1 cellular context compared by ENCODE assay signal in genomic region chr11:12083380-12083779, GRCh38.
TF ChIP-seq lines count a peak whose summit lies in the region.

No MANE protein-coding gene starts in this region.

TF ChIP-seq in H1, 55 proteins besides CTCF, POLR2A, EP300 and RAD21:
- TF ChIP-seq TBP (IDR thresholded peaks at IDR 0.05; ENCODE audit: low read depth, low read length) (no peak), SP2 (IDR thresholded peaks at IDR 0.05; ENCODE audit: low read length) (no peak), CREB1 (IDR thresholded peaks at IDR 0.05) (no peak), CEBPB (IDR thresholded peaks at IDR 0.05; ENCODE audit: low read depth, low read length) (no peak), USF2 (IDR thresholded peaks at IDR 0.05; ENCODE audit: low read length) (no peak), RXRA (IDR thresholded peaks at IDR 0.05; ENCODE audit: insufficient read depth, low read depth, low read length) (no peak), ATF3 (IDR thresholded peaks at IDR 0.05; ENCODE audit: insufficient read depth, low read depth, low read length) (no peak), RFX5 (IDR thresholded peaks at IDR 0.05; ENCODE audit: borderline replicate concordance, low read depth, low read length) (no peak), SRF (IDR thresholded peaks at IDR 0.05; ENCODE audit: low read depth, low read length) (no peak), MAX (IDR thresholded peaks at IDR 0.05) (no peak), TEAD4 (IDR thresholded peaks at IDR 0.05; ENCODE audit: low read depth, low read length) (no peak), RNF2 (IDR thresholded peaks at IDR 0.05; ENCODE audit: borderline replicate concordance, low read depth, low read length, missing control alignments, poor library complexity, severe bottlenecking) (no peak), EGR1 (IDR thresholded peaks at IDR 0.05; ENCODE audit: borderline replicate concordance, low read depth, low read length) (no peak), NRF1 (IDR thresholded peaks at IDR 0.05; ENCODE audit: low read depth, low read length) (no peak), JUN (IDR thresholded peaks at IDR 0.05; ENCODE audit: low read depth, low read length) (no peak), SIRT6 (IDR thresholded peaks at IDR 0.05; ENCODE audit: low read length) (no peak)
